Comparison of ENCODE assay signal across 1 cellular context in the genomic region with DNA sequence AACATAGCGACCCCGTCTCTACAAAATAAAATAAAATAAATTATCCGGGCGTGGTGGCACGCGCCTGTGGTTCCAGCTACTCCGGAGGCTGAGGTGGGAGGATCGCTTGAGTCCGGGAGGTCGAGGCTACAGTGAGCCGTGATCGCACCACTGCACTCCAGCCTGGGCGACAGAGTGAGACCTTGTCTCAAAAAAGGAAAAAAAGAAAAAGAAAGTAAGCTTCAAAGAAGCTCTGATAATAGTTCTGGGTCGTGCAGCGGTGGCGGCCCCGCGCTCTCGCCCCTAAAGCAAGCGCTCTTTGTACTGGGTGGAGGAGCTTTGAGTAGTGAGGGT.
TF ChIP-seq lines count a peak whose summit lies in the region.

No MANE protein-coding gene starts in this region.

TF ChIP-seq in H1, 55 proteins besides CTCF, POLR2A, EP300 and RAD21:
- no peak for TF ChIP-seq SAP30 (IDR thresholded peaks at IDR 0.05; ENCODE audit: insufficient read depth, insufficient replicate concordance, low read length)
- TF ChIP-seq CHD1 (IDR thresholded peaks at IDR 0.05; ENCODE audit: low read depth, low read length) = no peak
- TF ChIP-seq, protein P1, sequence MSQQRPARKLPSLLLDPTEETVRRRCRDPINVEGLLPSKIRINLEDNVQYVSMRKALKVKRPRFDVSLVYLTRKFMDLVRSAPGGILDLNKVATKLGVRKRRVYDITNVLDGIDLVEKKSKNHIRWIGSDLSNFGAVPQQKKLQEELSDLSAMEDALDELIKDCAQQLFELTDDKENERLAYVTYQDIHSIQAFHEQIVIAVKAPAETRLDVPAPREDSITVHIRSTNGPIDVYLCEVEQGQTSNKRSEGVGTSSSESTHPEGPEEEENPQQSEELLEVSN (IDR thresholded peaks at IDR 0.05) = no peak
- no peak for TF ChIP-seq TAF7 (optimal IDR thresholded peaks at IDR 0.05; ENCODE audit: borderline replicate concordance, low read depth, low read length)
- TF ChIP-seq POU5F1 (IDR thresholded peaks at IDR 0.05; ENCODE audit: low read depth, low read length) = no peak
- TF ChIP-seq BACH1 (IDR thresholded peaks at IDR 0.05; ENCODE audit: low read length) = no peak
- no peak for TF ChIP-seq BCL11A (IDR thresholded peaks at IDR 0.05; ENCODE audit: low read depth in 2 of 2, low read length in 2 of 2)
- TF ChIP-seq KDM5A (IDR thresholded peaks at IDR 0.05; ENCODE audit: low read length) = no peak
- TF ChIP-seq SIRT6 (IDR thresholded peaks at IDR 0.05; ENCODE audit: low read length) = no peak
- TF ChIP-seq RNF2 (IDR thresholded peaks at IDR 0.05; ENCODE audit: borderline replicate concordance, low read depth, low read length, missing control alignments, poor library complexity, severe bottlenecking) = no peak
- TF ChIP-seq PHF8 (conservative IDR thresholded peaks at IDR 0.05; ENCODE audit: low read depth, low read length) = no peak
- TF ChIP-seq SIN3A (conservative IDR thresholded peaks at IDR 0.05 in 1 of 2, IDR thresholded peaks at IDR 0.05 in 1 of 2; ENCODE audit: low read depth in 1 of 2, low read length in 2 of 2) = no peak
- TF ChIP-seq CBX5 (IDR thresholded peaks at IDR 0.05; ENCODE audit: low read depth, low read length) = no peak
- TF ChIP-seq NRF1 (IDR thresholded peaks at IDR 0.05; ENCODE audit: low read depth, low read length) = no peak
- no peak for TF ChIP-seq KDM4A (IDR thresholded peaks at IDR 0.05; ENCODE audit: low read depth, low read length, severe bottlenecking)
- no peak for TF ChIP-seq JUND (IDR thresholded peaks at IDR 0.05; ENCODE audit: low read length)
- TF ChIP-seq SUZ12 (IDR thresholded peaks at IDR 0.05; ENCODE audit: low read length) = no peak
